ENCODE assay signal across 23 cellular contexts in the genomic region with DNA sequence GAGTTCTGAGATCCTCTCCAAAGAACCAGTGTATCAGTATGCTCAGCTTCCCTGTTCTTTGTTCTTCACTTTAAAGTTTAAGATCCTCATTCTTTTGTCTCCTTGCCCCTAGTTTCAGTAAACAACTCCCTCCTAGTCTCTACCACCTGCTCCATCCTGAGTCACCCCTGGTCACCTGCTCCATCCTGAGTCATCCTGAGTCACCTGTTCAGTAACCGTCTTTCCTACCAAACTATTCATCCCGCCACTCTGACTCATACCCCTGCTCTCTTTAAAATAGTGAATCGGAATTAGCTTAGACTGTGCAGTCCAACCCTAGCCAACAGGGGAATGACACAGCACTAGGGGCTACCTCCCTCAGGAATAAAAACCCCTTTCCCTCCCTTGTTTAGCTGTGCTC.
DNase-seq lines count a peak whose midpoint lies in the region; ATAC-seq and TF ChIP-seq lines count a peak whose summit lies in the region.
"Had no signal": no experiment of that assay in that cellular context is flagged by ENCODE, and none has a peak within 500 bp of the region (broad histone marks: within the 10 kb centered on the region; RNA-seq: fewer than 3 reads in every experiment).

No MANE protein-coding gene starts in this region.

- TF ChIP-seq CTCF in hepatocyte (IDR thresholded peaks at IDR 0.05; ENCODE audit: poor library complexity): no peak

- H3K4me1 ChIP-seq in HUES48 (ENCODE audit: control insufficient read depth, insufficient read depth, low read length) (peaks cover 38% of the 10 kb centered on the region), hepatocyte (ENCODE audit: insufficient read depth) (peaks cover 6% of the 10 kb centered on the region)
- H3K4me1 ChIP-seq: BLaER1, psoas muscle, SJSA1, uterus had no signal

- H3K27me3 ChIP-seq in HUES48 (ENCODE audit: control insufficient read depth, insufficient read depth, low read length) (no peaks in the 10 kb centered on the region), hepatocyte (no peaks in the 10 kb centered on the region)
- H3K27me3 ChIP-seq: BLaER1, brain microvascular endothelial cell, SJSA1, uterus had no signal

- no peak for ATAC-seq in esophagus mucosa
- no peak for ATAC-seq in T-cell (replicated peaks in 1 of 4)
- ATAC-seq: activated T-helper 17 cell treated with anti-CD3 and anti-CD28 coated beads, Interleukin-2, amount 50 U/mL, for 72 hours; psoas muscle had no signal

- CTCF ChIA-PET in T-cell (lab: Charles Lee): no interaction called here

- no peak overlapping the region for H3K9ac ChIP-seq in HUES48 (ENCODE audit: low read depth, low read length)
- H3K9ac ChIP-seq: BLaER1 had no signal

- no peaks in the 10 kb centered on the region for H3K36me3 ChIP-seq in HUES48 (ENCODE audit: control insufficient read depth, insufficient read depth, low read length)
- no peaks in the 10 kb centered on the region for H3K36me3 ChIP-seq in hepatocyte (replicated peaks; ENCODE audit: insufficient read depth, low read depth)
- H3K36me3 ChIP-seq: BLaER1, brain microvascular endothelial cell, SJSA1, uterus had no signal

- no peak overlapping the region for H3K4me3 Mint-ChIP-seq in T-cell
- H3K4me3 Mint-ChIP-seq: activated naive CD8-positive, alpha-beta T cell treated with anti-CD3 and anti-CD28 coated beads, Interleukin-2, amount 10 ng/mL, durations not matched to agents 7 days and 5 days; activated T-helper 17 cell treated with anti-CD3 and anti-CD28 coated beads, Interleukin-2, amount 50 U/mL, for 72 hours; T-helper 2 cell treated with Interferon-gamma antibody and Interleukin-4, amounts not matched to agents 5 μg/mL and 100 μg/mL, for 36 hours had no signal

- no peaks in the 10 kb centered on the region for H3K36me3 Mint-ChIP-seq in T-cell
- H3K36me3 Mint-ChIP-seq: activated naive CD8-positive, alpha-beta T cell treated with anti-CD3 and anti-CD28 coated beads, Interleukin-2, amount 10 ng/mL, durations not matched to agents 7 days and 5 days had no signal

- H3K9me2 ChIP-seq in hepatocyte (replicated peaks; ENCODE audit: insufficient read depth): no peaks in the 10 kb centered on the region

- H3K27ac Mint-ChIP-seq in T-cell: no peak overlapping the region
- H3K27ac Mint-ChIP-seq: activated naive CD8-positive, alpha-beta T cell treated with anti-CD3 and anti-CD28 coated beads, Interleukin-2, amount 10 ng/mL, durations not matched to agents 7 days and 5 days; activated T-helper 17 cell treated with anti-CD3 and anti-CD28 coated beads, Interleukin-2, amount 50 U/mL, for 72 hours; T-helper 2 cell treated with Interferon-gamma antibody and Interleukin-4, amounts not matched to agents 5 μg/mL and 100 μg/mL, for 36 hours had no signal

- H3K4me3 ChIP-seq in HUES48 (ENCODE audit: low read depth, low read length) (no peak overlapping the region), hepatocyte (no peak overlapping the region)
- H3K4me3 ChIP-seq: BLaER1, psoas muscle, SJSA1, uterus had no signal

- H3K27me3 Mint-ChIP-seq in T-cell: no peaks in the 10 kb centered on the region
- H3K27me3 Mint-ChIP-seq: activated naive CD8-positive, alpha-beta T cell treated with anti-CD3 and anti-CD28 coated beads, Interleukin-2, amount 10 ng/mL, durations not matched to agents 7 days and 5 days; activated T-helper 17 cell treated with anti-CD3 and anti-CD28 coated beads, Interleukin-2, amount 50 U/mL, for 72 hours had no signal

- POLR2A ChIA-PET in T-cell (lab: Charles Lee): no interaction called here

- H3K4me1 Mint-ChIP-seq in T-cell: no peaks in the 10 kb centered on the region
- H3K4me1 Mint-ChIP-seq: activated naive CD8-positive, alpha-beta T cell treated with anti-CD3 and anti-CD28 coated beads, Interleukin-2, amount 10 ng/mL, durations not matched to agents 7 days and 5 days; activated T-helper 17 cell treated with anti-CD3 and anti-CD28 coated beads, Interleukin-2, amount 50 U/mL, for 72 hours had no signal

- peak; percentile 79 for DNase-seq in A172 (ENCODE audit: low spot score)
- DNase-seq in T1000 (lab: John Stamatoyannopoulos, UW): peak; percentile 68
- peak; percentile 77 for DNase-seq in hepatocyte (ENCODE audit: low spot score)
- no peak for DNase-seq in NCI-H2081 (lab: John Stamatoyannopoulos, UW)
- DNase-seq in activated T-cell treated with anti-CD3 and anti-CD28 coated beads, Interleukin-2, amount 50 U/mL, for 1 hour: no peak
- DNase-seq in T-cell: no peak
- DNase-seq: 8988T; activated naive CD8-positive, alpha-beta T cell treated with anti-CD3 and anti-CD28 coated beads, Interleukin-2, amount 10 ng/mL, durations not matched to agents 7 days and 5 days; brain microvascular endothelial cell; DMS 273 treated with DMSO at 0.1 percent for 48 hours; foreskin fibroblast; KG1; NCI-H1048; NCI-H2081 treated with DMSO at 0.1 percent for 48 hours; NCI-H524; psoas muscle; uterus had no signal

- no peaks in the 10 kb centered on the region for H4K20me1 ChIP-seq in hepatocyte (ENCODE audit: insufficient read depth, poor library complexity, severe bottlenecking)
- H4K20me1 ChIP-seq: BLaER1 had no signal

- WGBS in hepatocyte (ENCODE audit: low lambda C conversion rate, missing lambda C conversion rate): 58% methylated on average over 3 of the region's 3 CpGs

- H3K4me2 ChIP-seq in hepatocyte: no peak overlapping the region
- H3K4me2 ChIP-seq: BLaER1 had no signal

- no peak overlapping the region for H2AFZ ChIP-seq in hepatocyte

- peaks cover 10 to 25% (median 10%) of the 10 kb centered on the region in 3 donors for H3K9me3 Mint-ChIP-seq in T-cell

- H3K9me3 ChIP-seq in HUES48 (ENCODE audit: control insufficient read depth, insufficient read depth, low read length): peaks cover 19% of the 10 kb centered on the region
- no peaks in the 10 kb centered on the region for H3K9me3 ChIP-seq in hepatocyte (ENCODE audit: low read depth)
- H3K9me3 ChIP-seq: psoas muscle, uterus had no signal

- peak overlapping the region; percentile 14 for H3K27ac ChIP-seq in HUES48 (ENCODE audit: low read depth, low read length)
- H3K27ac ChIP-seq in hepatocyte: peak overlapping the region; percentile 93
- H3K27ac ChIP-seq: BLaER1, brain microvascular endothelial cell, psoas muscle, SJSA1, uterus had no signal

- H3K79me2 ChIP-seq in hepatocyte: no peaks in the 10 kb centered on the region

Comparison
In these comparisons a context has a peak if more than half of its experiments do, and no peak if none do; other contexts are left out.
1. DNase-seq: peak in A172 (single experiment), T1000 (single experiment) and hepatocyte (single experiment); none in NCI-H2081 (0 of 2), activated T-cell treated with anti-CD3 and anti-CD28 coated beads, Interleukin-2, amount 50 U/mL, for 1 hour (single experiment) and T-cell (0 of 34).